Comparison of ENCODE assay signal across 10 cellular contexts in the genomic region with DNA sequence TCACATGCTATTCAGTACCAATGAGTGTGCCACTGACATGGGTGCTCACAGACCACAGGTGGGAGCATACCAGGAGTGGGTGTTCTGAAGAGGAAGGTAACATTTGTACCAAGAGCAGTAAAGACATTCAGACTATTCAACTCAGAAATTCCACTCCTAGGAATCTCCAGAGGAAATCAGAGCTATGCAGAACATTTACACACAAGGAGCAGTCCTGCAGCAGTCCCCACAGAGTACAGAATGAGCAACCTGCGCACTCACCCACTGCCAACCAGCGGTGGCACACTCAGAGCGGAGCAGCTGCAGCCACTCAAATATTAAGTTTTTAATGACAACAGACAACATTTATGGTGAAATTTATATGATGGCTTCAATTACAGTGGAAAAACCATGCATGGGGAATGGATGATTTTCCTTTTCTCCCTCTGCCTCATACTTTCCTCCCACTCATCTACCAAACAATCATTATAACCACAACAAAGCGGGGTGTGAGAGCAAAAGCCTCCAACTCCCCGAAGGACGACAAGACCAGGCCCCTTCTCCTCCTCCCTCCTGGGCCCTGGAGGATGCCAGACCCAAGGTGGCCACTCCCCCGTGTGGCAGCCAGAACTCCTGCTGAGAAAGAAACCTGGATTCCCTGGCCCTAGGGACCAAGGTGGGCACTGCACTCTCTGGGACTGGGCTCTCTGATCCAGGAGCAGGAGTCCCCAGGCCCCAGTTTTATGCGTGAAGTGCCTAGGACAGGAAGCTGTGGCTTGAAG. TPM values are rescaled to one million over a fixed set of nuclear protein-coding genes. Genes with fewer than 3 reads are reported as not detected.
A peak's percentile ranks its signal among the peaks of the same experiment; 100 is the strongest.
DNase-seq lines count a peak whose midpoint lies in the region; ATAC-seq and TF ChIP-seq lines count a peak whose summit lies in the region.
"Had no signal": no experiment of that assay in that cellular context is flagged by ENCODE, and none has a peak within 500 bp of the region (broad histone marks: within the 10 kb centered on the region; RNA-seq: fewer than 3 reads in every experiment).

No MANE protein-coding gene starts in this region.

- no peaks in the 10 kb centered on the region for H3F3A ChIP-seq in SK-N-SH (replicated peaks; ENCODE audit: insufficient read depth)

- no peak overlapping the region for H2AFZ ChIP-seq in SK-N-SH (ENCODE audit: low read depth)

- peaks cover 0 to 2% of the 10 kb centered on the region in 2 experiments for H3K36me3 ChIP-seq in SK-N-SH (replicated peaks in 1 of 2; ENCODE audit: control insufficient read depth in 1 of 2, insufficient read depth in 2 of 2, low read length in 1 of 2)
- H3K36me3 ChIP-seq: neutrophil had no signal

- H4K20me1 ChIP-seq in SK-N-SH (ENCODE audit: insufficient read depth) = peaks cover 56% of the 10 kb centered on the region

- peaks cover 6% of the 10 kb centered on the region; the same call in 1 of the 2 replicates for H3K79me2 ChIP-seq in SK-N-SH (ENCODE audit: insufficient read depth)

- no peak overlapping the region for H3K4me2 ChIP-seq in SK-N-SH

- H3K9me2 ChIP-seq in SK-N-SH = no peaks in the 10 kb centered on the region

- ATAC-seq in GM21786 (IDR thresholded peaks at IDR 0.05; ENCODE audit: unreplicated experiment) = no peak

- peaks cover 0 to 88% of the 10 kb centered on the region in 2 experiments; a peak in 1 of 4 replicates for H3K4me1 ChIP-seq in SK-N-SH (ENCODE audit: control insufficient read depth in 1 of 2, insufficient read depth in 2 of 2, low read depth in 1 of 2, low read length in 1 of 2)

- 48% methylated on average over 8 of the region's 8 CpGs for WGBS in SK-N-SH (ENCODE audit: low lambda C conversion rate)

- H3K9ac ChIP-seq in SK-N-SH = no peak overlapping the region

- H3K9me3 ChIP-seq in SK-N-SH = no peaks in the 10 kb centered on the region
- H3K9me3 ChIP-seq: neutrophil had no signal

- H3K4me3 ChIP-seq in SK-N-SH (ENCODE audit: low read depth in 2 of 2, low read length in 1 of 2) (no peak overlapping the region), fibroblast of the aortic adventitia (ENCODE audit: low read depth, low read length) (no peak overlapping the region)

- peak; percentile 12 for DNase-seq in activated T-cell treated with anti-CD3 and anti-CD28 coated beads, Interleukin-2, amount 50 U/mL, for 1 hour
- DNase-seq in activated T-cell treated with anti-CD3 and anti-CD28 coated beads for 4 hours (no peak), SK-N-SH (peak; percentile 74), fibroblast of the aortic adventitia (ENCODE audit: low read depth) (peak; percentile 46), iPS-NIHi7 (ENCODE audit: extremely low spot score) (no peak)
- peak; percentile 24 for DNase-seq in stimulated activated CD8-positive, alpha-beta memory T cell treated with anti-CD3 and anti-CD28 coated beads, Interleukin-4, amount 100 ng/mL, for 48 hours
- DNase-seq in effector CD4-positive, alpha-beta T cell = no peak
- DNase-seq: GF-D8 had no signal

- H3K27ac ChIP-seq in SK-N-SH (ENCODE audit: low read depth in 2 of 2, low read length in 1 of 2) = no peak overlapping the region
- H3K27ac ChIP-seq: neutrophil had no signal

- TF ChIP-seq RAD21 in SK-N-SH (IDR thresholded peaks at IDR 0.05; ENCODE audit: low read length) = peak; percentile 34

- no peaks in the 10 kb centered on the region for H3K27me3 ChIP-seq in SK-N-SH (ENCODE audit: insufficient read depth)

- TF ChIP-seq EP300 in SK-N-SH (IDR thresholded peaks at IDR 0.05; ENCODE audit: borderline replicate concordance in 1 of 2, low read depth in 1 of 2, low read length in 1 of 2) = no peak

- POLR2A ChIA-PET in SK-N-SH (lab: Yijun Ruan, JAX) = no interaction called here

- TF ChIP-seq CTCF in SK-N-SH (IDR thresholded peaks at IDR 0.05) = peak; percentile 42
- TF ChIP-seq CTCF in fibroblast of the aortic adventitia (IDR thresholded peaks at IDR 0.05; ENCODE audit: insufficient read depth, low read length) = peak; percentile 52

- CTCF ChIA-PET in SK-N-SH (lab: Yijun Ruan, JAX) = interaction anchor here (0.5 to 1.9 kb wide), 5 partner anchors 10 to 250 kb away, joined by 3 to 6 read pairs (median 4); no protein-coding TSS in a partner anchor

TF ChIP-seq in SK-N-SH, 30 proteins besides CTCF, POLR2A, EP300 and RAD21:
- TF ChIP-seq, protein P1, sequence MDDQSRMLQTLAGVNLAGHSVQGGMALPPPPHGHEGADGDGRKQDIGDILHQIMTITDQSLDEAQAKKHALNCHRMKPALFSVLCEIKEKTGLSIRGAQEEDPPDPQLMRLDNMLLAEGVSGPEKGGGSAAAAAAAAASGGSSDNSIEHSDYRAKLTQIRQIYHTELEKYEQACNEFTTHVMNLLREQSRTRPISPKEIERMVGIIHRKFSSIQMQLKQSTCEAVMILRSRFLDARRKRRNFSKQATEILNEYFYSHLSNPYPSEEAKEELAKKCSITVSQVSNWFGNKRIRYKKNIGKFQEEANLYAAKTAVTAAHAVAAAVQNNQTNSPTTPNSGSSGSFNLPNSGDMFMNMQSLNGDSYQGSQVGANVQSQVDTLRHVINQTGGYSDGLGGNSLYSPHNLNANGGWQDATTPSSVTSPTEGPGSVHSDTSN (IDR thresholded peaks at IDR 0.05) = no peak
- TF ChIP-seq SMC3 (IDR thresholded peaks at IDR 0.05; ENCODE audit: low read depth, low read length) (peak; percentile 27; the same call in 1 of the 2 replicates), TCF12 (IDR thresholded peaks at IDR 0.05) (peak; percentile 45; the same call in 1 of the 2 replicates)

RNA-seq across cellular contexts. Expression of gene HS6ST1, which starts 5.4 kb away (rescaled TPM):
- 5.2 and 5.9 TPM in 2 replicates for polyA plus RNA-seq in SK-N-SH (2012; rRNA removed)
- polyA plus RNA-seq in SK-N-SH (2012; cell fraction: cytosol; rRNA removed) = 2.9 and 4.9 TPM in 2 replicates
- 3.4 and 3.8 TPM in 2 replicates for polyA plus RNA-seq in SK-N-SH (2012; cell fraction: nucleus; rRNA removed)
- total RNA-seq in fibroblast of the aortic adventitia (ENCODE audit: low replicate concordance) = 7.7 and 10.6 TPM in 2 replicates

Comparison
In these comparisons a context has a peak if more than half of its experiments do, and no peak if none do; other contexts are left out.
1. DNase-seq: peak in activated T-cell treated with anti-CD3 and anti-CD28 coated beads, Interleukin-2, amount 50 U/mL, for 1 hour (single experiment), SK-N-SH (single experiment), fibroblast of the aortic adventitia (single experiment) and stimulated activated CD8-positive, alpha-beta memory T cell treated with anti-CD3 and anti-CD28 coated beads, Interleukin-4, amount 100 ng/mL, for 48 hours (single experiment); none in activated T-cell treated with anti-CD3 and anti-CD28 coated beads for 4 hours (single experiment), effector CD4-positive, alpha-beta T cell (single experiment) and iPS-NIHi7 (single experiment).